Comparison of ENCODE assay signal across 30 cellular contexts in genomic region chr1:55255901-55256300, GRCh38. TPM values are rescaled to one million over a fixed set of nuclear protein-coding genes. Genes with fewer than 3 reads are reported as not detected.
DNase-seq lines count a peak whose midpoint lies in the region; ATAC-seq lines count a peak whose summit lies in the region.
"Had no signal": no experiment of that assay in that cellular context is flagged by ENCODE, and none has a peak within 500 bp of the region (broad histone marks: within the 10 kb centered on the region; RNA-seq: fewer than 3 reads in every experiment).

No MANE protein-coding gene starts in this region.

- H3K27me3 Mint-ChIP-seq in naive B cell = no peaks in the 10 kb centered on the region
- H3K27me3 Mint-ChIP-seq: CD4-positive, alpha-beta T cell; naive thymus-derived CD8-positive, alpha-beta T cell had no signal

- DNase-seq in NCI-H2029 (lab: John Stamatoyannopoulos, UW) (peak; percentile 37), NCI-H2029 treated with DMSO at 0.1 percent for 48 hours (lab: John Stamatoyannopoulos, UW) (no peak), NCI-H69 (lab: John Stamatoyannopoulos, UW) (peak; percentile 62), naive B cell (no peak), dedifferentiated amniotic fluid mesenchymal stem cell (ENCODE audit: extremely low spot score) (no peak)
- DNase-seq in activated naive CD4-positive, alpha-beta T cell treated with anti-CD3 and anti-CD28 coated beads, Interleukin-2, amount 50 U/mL, for 16 hours = no peak
- DNase-seq: 8988T; activated naive CD4-positive, alpha-beta T cell treated with anti-CD3 and anti-CD28 coated beads for 36 hours; activated T-cell treated with anti-CD3 and anti-CD28 coated beads, Interleukin-2, amount 50 U/mL, for 72 hours; amniotic stem cell; brain microvascular endothelial cell; CD4-positive, alpha-beta T cell; effector CD8-positive, alpha-beta T cell; erythroblast; glutamatergic neuron; islet precursor cell; naive thymus-derived CD8-positive, alpha-beta T cell; NCI-H1048; NCI-H1694 treated with DMSO at 0.1 percent for 48 hours; NCI-H2227 treated with DMSO at 0.1 percent for 48 hours; nucleus accumbens; psoas muscle; SJCRH30; stimulated activated CD4-positive, alpha-beta T cell treated with anti-CD3 and anti-CD28 coated beads, Interleukin-15, amount 100 ng/mL, for 24 hours; stimulated activated naive CD4-positive, alpha-beta T cell treated with Interleukin-2 at 50 U/mL for 16 hours; uterus had no signal

- H3K27ac Mint-ChIP-seq in naive B cell = peak overlapping the region; percentile 81 to 99 (median 96)
- H3K27ac Mint-ChIP-seq: activated naive CD4-positive, alpha-beta T cell treated with anti-CD3 and anti-CD28 coated beads for 36 hours; activated T-cell treated with anti-CD3 and anti-CD28 coated beads, Interleukin-2, amount 50 U/mL, for 72 hours; CD4-positive, alpha-beta T cell; mesothelial cell of epicardium; WTC11 had no signal

- peaks cover 0 to 5% (median 0%) of the 10 kb centered on the region in 7 donors for H3K9me3 Mint-ChIP-seq in naive B cell
- H3K9me3 Mint-ChIP-seq: activated naive CD4-positive, alpha-beta T cell treated with anti-CD3 and anti-CD28 coated beads for 36 hours; activated T-cell treated with anti-CD3 and anti-CD28 coated beads, Interleukin-2, amount 50 U/mL, for 72 hours; CD4-positive, alpha-beta T cell; mesothelial cell of epicardium; naive thymus-derived CD8-positive, alpha-beta T cell; WTC11 had no signal

- peaks cover 53 to 86% (median 72%) of the 10 kb centered on the region in 3 donors for H3K4me1 Mint-ChIP-seq in naive B cell
- H3K4me1 Mint-ChIP-seq: mesothelial cell of epicardium, WTC11 had no signal

- peak overlapping the region; percentile 16 to 82 (median 70) for H3K4me3 Mint-ChIP-seq in naive B cell
- H3K4me3 Mint-ChIP-seq: activated naive CD4-positive, alpha-beta T cell treated with anti-CD3 and anti-CD28 coated beads for 36 hours; activated T-cell treated with anti-CD3 and anti-CD28 coated beads, Interleukin-2, amount 50 U/mL, for 72 hours; CD4-positive, alpha-beta T cell; mesothelial cell of epicardium; naive thymus-derived CD8-positive, alpha-beta T cell; WTC11 had no signal

- no peaks in the 10 kb centered on the region for H3K36me3 Mint-ChIP-seq in naive B cell
- H3K36me3 Mint-ChIP-seq: mesothelial cell of epicardium; naive thymus-derived CD8-positive, alpha-beta T cell; WTC11 had no signal

- ATAC-seq in GM21723 (IDR thresholded peaks at IDR 0.05; ENCODE audit: unreplicated experiment) = peak; percentile 25
- no peak for ATAC-seq in naive B cell (ENCODE audit: low read depth in 2 of 2)
- no peak for ATAC-seq in HG03460 (IDR thresholded peaks at IDR 0.05; ENCODE audit: unreplicated experiment)
- ATAC-seq: activated T-cell treated with anti-CD3 and anti-CD28 coated beads, Interleukin-2, amount 50 U/mL, for 72 hours; naive thymus-derived CD8-positive, alpha-beta T cell; psoas muscle; WTC11 had no signal

RNA-seq across cellular contexts. Expression of gene USP24, which starts 40.7 kb away (rescaled TPM):
- polyA plus RNA-seq in naive B cell (ENCODE audit: low read depth in 6 of 6) = 10 to 100 TPM in 1 of 6 donors, 1 to 10 TPM in 5; 4.6 to 15.2 (median 8.5) TPM

Comparison
In these comparisons a context has a peak if more than half of its experiments do, and no peak if none do; other contexts are left out.
1. DNase-seq: peak in NCI-H2029 (single experiment) and NCI-H69 (single experiment); none in NCI-H2029 treated with DMSO at 0.1 percent for 48 hours (single experiment), naive B cell (single experiment), dedifferentiated amniotic fluid mesenchymal stem cell (single experiment) and activated naive CD4-positive, alpha-beta T cell treated with anti-CD3 and anti-CD28 coated beads, Interleukin-2, amount 50 U/mL, for 16 hours (single experiment).